Comparison of ENCODE assay signal across 13 cellular contexts in genomic region chr16:11138026-11138768, GRCh38.
A peak's percentile ranks its signal among the peaks of the same experiment; 100 is the strongest.
DNase-seq lines count a peak whose midpoint lies in the region; ATAC-seq and TF ChIP-seq lines count a peak whose summit lies in the region.
"Had no signal": no experiment of that assay in that cellular context is flagged by ENCODE, and none has a peak within 500 bp of the region (broad histone marks: within the 10 kb centered on the region; RNA-seq: fewer than 3 reads in every experiment).

No MANE protein-coding gene starts in this region.

- no peak overlapping the region for H2AFZ ChIP-seq in DND-41 (ENCODE audit: low read depth, low read length)

- no peaks in the 10 kb centered on the region for H3K36me3 Mint-ChIP-seq in WTC11
- H3K36me3 Mint-ChIP-seq in memory B cell = peaks cover 21% of the 10 kb centered on the region

- H3K27me3 ChIP-seq in A673 (replicated peaks; ENCODE audit: insufficient read depth, low read depth, low read length, poor library complexity) = no peaks in the 10 kb centered on the region
- H3K27me3 ChIP-seq in DND-41 (ENCODE audit: insufficient read depth, low read length, poor library complexity) = no peaks in the 10 kb centered on the region
- H3K27me3 ChIP-seq: BE2C, stomach had no signal

- H3K4me3 Mint-ChIP-seq in WTC11 (no peak overlapping the region), memory B cell (no peak overlapping the region)

- no peak overlapping the region for H3K9ac ChIP-seq in DND-41 (ENCODE audit: low read depth, low read length)

- no peak for TF ChIP-seq CTCF in A673 (conservative IDR thresholded peaks at IDR 0.05; ENCODE audit: low read depth, low read length)
- TF ChIP-seq CTCF in DND-41 (IDR thresholded peaks at IDR 0.05; ENCODE audit: borderline replicate concordance, extremely low read depth, low read length, poor library complexity, severe bottlenecking) = no peak
- TF ChIP-seq CTCF in WTC11 (IDR thresholded peaks at IDR 0.05) = no peak

- H3K4me1 ChIP-seq in A673 (ENCODE audit: insufficient read depth, low read length, poor library complexity, severe bottlenecking) (peaks cover 66% of the 10 kb centered on the region), DND-41 (ENCODE audit: insufficient read depth, low read length) (peaks cover 47% of the 10 kb centered on the region)

- H3K9me3 Mint-ChIP-seq in WTC11 = no peaks in the 10 kb centered on the region
- no peaks in the 10 kb centered on the region for H3K9me3 Mint-ChIP-seq in memory B cell

- H3K36me3 ChIP-seq in A673 (ENCODE audit: insufficient read depth, low read length, poor library complexity, severe bottlenecking) (no peaks in the 10 kb centered on the region), DND-41 (ENCODE audit: insufficient read depth, low read length) (peaks cover 22% of the 10 kb centered on the region)
- H3K36me3 ChIP-seq: BE2C had no signal

- no peaks in the 10 kb centered on the region for H3K27me3 Mint-ChIP-seq in WTC11 (ENCODE audit: low read depth)
- H3K27me3 Mint-ChIP-seq in memory B cell = no peaks in the 10 kb centered on the region

- H3K4me2 ChIP-seq in DND-41 (ENCODE audit: insufficient read depth, low read length) = no peak overlapping the region

- CTCF ChIA-PET in A673 (lab: Charles Lee) = no interaction called here
- CTCF ChIA-PET in WTC11 (lab: Charles Lee) = interaction anchor here (0.6 to 1.2 kb wide), 3 partner anchors 95 to 249 kb away, joined by 3 to 4 read pairs (median 3); no protein-coding TSS in a partner anchor

- no peak for DNase-seq in A673 (ENCODE audit: low spot score)
- DNase-seq in DND-41 = no peak
- no peak for DNase-seq in WTC11 (ENCODE audit: low spot score)
- DNase-seq in memory B cell (ENCODE audit: low spot score in 2 of 2) = no peak
- no peak for DNase-seq in NCI-H2171 treated with DMSO at 0.1 percent for 48 hours (lab: John Stamatoyannopoulos, UW)
- DNase-seq in activated CD8-positive, alpha-beta memory T cell treated with anti-CD3 and anti-CD28 coated beads for 24 hours = no peak
- DNase-seq in C1 segment of cervical spinal cord (lab: John Stamatoyannopoulos, UW) = no peak
- DNase-seq: BE2C, occipital lobe, stomach had no signal

- H3K4me1 Mint-ChIP-seq in WTC11 (peaks cover 33% of the 10 kb centered on the region), memory B cell (no peaks in the 10 kb centered on the region)

- no peaks in the 10 kb centered on the region for H3K9me3 ChIP-seq in A673 (ENCODE audit: low read depth, low read length, poor library complexity, severe bottlenecking)
- no peaks in the 10 kb centered on the region for H3K9me3 ChIP-seq in DND-41 (ENCODE audit: insufficient read depth, low read length, severe bottlenecking)
- H3K9me3 ChIP-seq: BE2C, stomach had no signal

- POLR2A ChIA-PET in A673 (lab: Charles Lee; ENCODE audit: low non-redundant PET) = no interaction called here
- POLR2A ChIA-PET in WTC11 (lab: Charles Lee) = interaction anchor here (1.2 to 1.4 kb wide), 2 partner anchors 11 to 118 kb away, joined by 3 read pairs; partner anchors contain the start of gene SOCS1

- H3K27ac Mint-ChIP-seq in WTC11 = peak overlapping the region; percentile 82
- H3K27ac Mint-ChIP-seq in memory B cell = peak overlapping the region; percentile 8

- no peaks in the 10 kb centered on the region for H3K79me2 ChIP-seq in DND-41 (ENCODE audit: insufficient read depth, low read length)

- intact Hi-C loops in A673 (cut with micrococcal nuclease; ENCODE audit: unreplicated experiment) = no loop called here

- ATAC-seq in DND-41 (ENCODE audit: insufficient read depth, low read depth) (no peak), WTC11 (no peak), memory B cell (ENCODE audit: low read depth) (no peak), GM21447 (IDR thresholded peaks at IDR 0.05; ENCODE audit: unreplicated experiment) (no peak)

- no peaks in the 10 kb centered on the region for H4K20me1 ChIP-seq in DND-41 (ENCODE audit: insufficient read depth, low read length)

- H3K27ac ChIP-seq in A673 (ENCODE audit: low read depth, low read length, poor library complexity, severe bottlenecking) (peak overlapping the region; percentile 74), DND-41 (ENCODE audit: low read length) (peak overlapping the region; percentile 78)
- H3K27ac ChIP-seq: stomach had no signal

- BruUV-seq in A673 (replicated peaks; lab: Mats Ljungman, UMichigan) = no TSS peak

- no peak overlapping the region for H3K4me3 ChIP-seq in A673 (ENCODE audit: low read depth, low read length, poor library complexity, severe bottlenecking)
- H3K4me3 ChIP-seq in DND-41 (ENCODE audit: low read depth in 1 of 2, low read length in 2 of 2) = no peak overlapping the region
- H3K4me3 ChIP-seq: lung, skin epidermis, stomach had no signal

TF ChIP-seq in WTC11, 78 proteins besides CTCF, POLR2A, EP300 and RAD21 (continues in another document):
- TF ChIP-seq ATF2 (CRISPR knock-in tag; IDR thresholded peaks at IDR 0.05; ENCODE audit: borderline replicate concordance, low read depth) (no peak), NR2C2 (CRISPR knock-in tag; IDR thresholded peaks at IDR 0.05) (no peak), ZNF512 (CRISPR knock-in tag; IDR thresholded peaks at IDR 0.05; ENCODE audit: borderline replicate concordance) (no peak), ZBTB21 (CRISPR knock-in tag; IDR thresholded peaks at IDR 0.05; ENCODE audit: borderline replicate concordance) (no peak), FOXP4 (CRISPR knock-in tag; IDR thresholded peaks at IDR 0.05) (no peak), USF1 (CRISPR knock-in tag; IDR thresholded peaks at IDR 0.05) (no peak), ERG (CRISPR knock-in tag; IDR thresholded peaks at IDR 0.05) (no peak), NFYB (CRISPR knock-in tag; conservative IDR thresholded peaks at IDR 0.05; ENCODE audit: low read depth) (no peak), E2F1 (CRISPR knock-in tag; IDR thresholded peaks at IDR 0.05) (no peak), FOXK1 (CRISPR knock-in tag; IDR thresholded peaks at IDR 0.05) (no peak)
